Comparison of ENCODE assay signal across 8 cellular contexts in the genomic region with DNA sequence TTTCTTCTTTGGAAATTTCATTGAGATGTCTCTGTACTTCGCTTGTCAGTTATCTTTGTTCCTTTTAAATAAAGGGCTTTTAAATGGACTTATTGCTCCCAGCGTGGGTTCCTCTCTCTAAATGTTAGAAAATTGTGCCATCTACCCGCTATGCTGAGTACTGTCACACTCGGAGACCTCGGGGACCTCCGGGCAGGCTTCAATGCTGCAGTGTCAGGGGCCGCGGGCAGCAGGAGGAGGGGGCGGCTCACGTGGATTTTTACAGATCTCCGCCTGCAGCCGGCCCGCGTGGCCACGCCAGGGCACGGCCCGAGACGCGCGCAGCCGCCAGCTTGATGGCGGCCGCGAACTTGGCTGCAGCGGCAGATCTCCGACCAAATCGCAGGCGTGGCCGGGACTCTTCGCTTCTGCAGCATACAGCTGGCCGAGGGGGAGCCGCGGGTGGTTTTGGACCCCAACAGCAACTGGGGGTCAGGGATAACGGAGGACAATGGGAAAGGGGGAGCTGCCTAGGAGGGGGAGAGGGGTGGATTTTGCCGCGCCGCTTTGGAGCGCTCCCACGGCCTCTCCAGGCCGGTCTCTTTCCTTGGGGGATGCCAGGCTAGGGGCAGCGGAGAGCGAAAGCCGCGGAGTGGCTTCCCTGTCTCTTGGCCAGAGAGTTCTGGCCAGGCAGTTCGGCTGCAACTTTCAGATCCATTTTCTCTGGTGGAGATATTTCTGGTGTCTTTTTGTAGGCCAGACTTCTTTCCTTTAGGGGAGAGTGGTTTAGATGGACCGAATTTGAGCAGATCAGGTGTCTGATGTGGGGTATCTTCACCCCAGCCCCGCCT. TPM values are rescaled to one million over a fixed set of nuclear protein-coding genes. Genes with fewer than 3 reads are reported as not detected.
DNase-seq lines count a peak whose midpoint lies in the region; ATAC-seq and TF ChIP-seq lines count a peak whose summit lies in the region.

No MANE protein-coding gene starts in this region.

- peak; percentile 66 for TF ChIP-seq CTCF in Calu3 (IDR thresholded peaks at IDR 0.05; ENCODE audit: unreplicated experiment)
- peak; percentile 79 for TF ChIP-seq CTCF in left ventricle myocardium inferior (IDR thresholded peaks at IDR 0.05; ENCODE audit: borderline replicate concordance)
- no peak for TF ChIP-seq CTCF in CD8-positive, alpha-beta T cell (IDR thresholded peaks at IDR 0.05)

- H3K9me3 ChIP-seq in left ventricle myocardium inferior (replicated peaks): no peaks in the 10 kb centered on the region
- H3K9me3 ChIP-seq in CD8-positive, alpha-beta T cell (ENCODE audit: low read length): no peaks in the 10 kb centered on the region

- no peak overlapping the region for H3K4me3 Mint-ChIP-seq in Calu3 (ENCODE audit: low read depth, unreplicated experiment)
- H3K4me3 Mint-ChIP-seq in activated CD8-positive, alpha-beta T cell treated with anti-CD3 and anti-CD28 coated beads, Interleukin-2, amount 10 ng/mL, durations not matched to agents 7 days and 5 days: no peak overlapping the region
- H3K4me3 Mint-ChIP-seq in CD8-positive, alpha-beta T cell: no peak overlapping the region

- peak overlapping the region; percentile 88 for H3K4me3 ChIP-seq in left ventricle myocardium inferior
- H3K4me3 ChIP-seq in CD8-positive, alpha-beta T cell (ENCODE audit: low read depth, low read length): no peak overlapping the region

- no peaks in the 10 kb centered on the region for H3K36me3 ChIP-seq in left ventricle myocardium inferior
- no peaks in the 10 kb centered on the region for H3K36me3 ChIP-seq in CD8-positive, alpha-beta T cell (ENCODE audit: insufficient read depth, low read length)

- peaks cover 98% of the 10 kb centered on the region for H3K36me3 Mint-ChIP-seq in Calu3 (ENCODE audit: insufficient read depth, unreplicated experiment)
- H3K36me3 Mint-ChIP-seq in activated CD8-positive, alpha-beta T cell treated with anti-CD3 and anti-CD28 coated beads, Interleukin-2, amount 10 ng/mL, durations not matched to agents 7 days and 5 days (ENCODE audit: low read depth): peaks cover 9% of the 10 kb centered on the region
- no peaks in the 10 kb centered on the region for H3K36me3 Mint-ChIP-seq in CD8-positive, alpha-beta T cell

- H3K4me1 Mint-ChIP-seq in Calu3 (ENCODE audit: low read depth, unreplicated experiment): peaks cover 70% of the 10 kb centered on the region
- no peaks in the 10 kb centered on the region for H3K4me1 Mint-ChIP-seq in activated CD8-positive, alpha-beta T cell treated with anti-CD3 and anti-CD28 coated beads, Interleukin-2, amount 10 ng/mL, durations not matched to agents 7 days and 5 days (ENCODE audit: low read depth)
- H3K4me1 Mint-ChIP-seq in CD8-positive, alpha-beta T cell (ENCODE audit: low read depth): peaks cover 3% of the 10 kb centered on the region

- H3K27me3 Mint-ChIP-seq in Calu3 (ENCODE audit: unreplicated experiment): no peaks in the 10 kb centered on the region
- H3K27me3 Mint-ChIP-seq in activated CD8-positive, alpha-beta T cell treated with anti-CD3 and anti-CD28 coated beads, Interleukin-2, amount 10 ng/mL, durations not matched to agents 7 days and 5 days (ENCODE audit: low read depth): peaks cover 90% of the 10 kb centered on the region
- peaks cover 83% of the 10 kb centered on the region for H3K27me3 Mint-ChIP-seq in CD8-positive, alpha-beta T cell (ENCODE audit: low read depth)

- H3K27ac ChIP-seq in left ventricle myocardium inferior (replicated peaks): peak overlapping the region; percentile 96
- H3K27ac ChIP-seq in CD8-positive, alpha-beta T cell (ENCODE audit: low read depth, low read length): no peak overlapping the region

- POLR2A ChIA-PET in activated CD8-positive, alpha-beta T cell treated with anti-CD3 and anti-CD28 coated beads, Interleukin-2, amount 10 ng/mL, durations not matched to agents 7 days and 5 days (lab: Charles Lee): no interaction called here
- POLR2A ChIA-PET in CD8-positive, alpha-beta T cell (lab: Charles Lee): no interaction called here

- H3K9me3 Mint-ChIP-seq in Calu3 (ENCODE audit: low read depth, unreplicated experiment): no peaks in the 10 kb centered on the region
- H3K9me3 Mint-ChIP-seq in activated CD8-positive, alpha-beta T cell treated with anti-CD3 and anti-CD28 coated beads, Interleukin-2, amount 10 ng/mL, durations not matched to agents 7 days and 5 days (ENCODE audit: insufficient read depth): no peaks in the 10 kb centered on the region
- no peaks in the 10 kb centered on the region for H3K9me3 Mint-ChIP-seq in CD8-positive, alpha-beta T cell

- DNase-seq in Calu3 (peak; percentile 80), NCI-H1048 (lab: John Stamatoyannopoulos, UW) (peak; percentile 33), left ventricle myocardium inferior (peak; percentile 77), putamen (ENCODE audit: low spot score) (peak; percentile 64), NCI-H146 (lab: John Stamatoyannopoulos, UW) (no peak)
- DNase-seq in activated CD8-positive, alpha-beta T cell treated with anti-CD3 and anti-CD28 coated beads, Interleukin-2, amount 10 ng/mL, durations not matched to agents 7 days and 5 days: peak; percentile 29
- no peak for DNase-seq in CD8-positive, alpha-beta T cell

- peak; percentile 81 for ATAC-seq in GM21723 (IDR thresholded peaks at IDR 0.05; ENCODE audit: unreplicated experiment)
- no peak for ATAC-seq in activated CD8-positive, alpha-beta T cell treated with anti-CD3 and anti-CD28 coated beads, Interleukin-2, amount 10 ng/mL, durations not matched to agents 7 days and 5 days
- ATAC-seq in CD8-positive, alpha-beta T cell: no peak

- intact Hi-C loops in Calu3 (cut with micrococcal nuclease; ENCODE audit: unreplicated experiment) (loop anchor here (2.0 to 5.0 kb wide), 3 partner anchors 19 to 1087 kb away; no protein-coding TSS in a partner anchor), left ventricle myocardium inferior (cut with micrococcal nuclease) (loop anchor here (10.0 kb wide), 1 partner anchor 1081 kb away; no protein-coding TSS in a partner anchor)
- intact Hi-C loops in CD8-positive, alpha-beta T cell (cut with DNase I, micrococcal nuclease): loop anchor here in 1 of 2 experiments (5.0 kb wide), 1 partner anchor 1083 kb away; no protein-coding TSS in a partner anchor

- CTCF ChIA-PET in Calu3 (lab: Charles Lee): interaction anchor here (0.5 to 9.8 kb wide), 8 partner anchors 9 to 1413 kb away, joined by 4 to 121 read pairs (median 4); partner anchors contain the start of gene NR2F2
- CTCF ChIA-PET in activated CD8-positive, alpha-beta T cell treated with anti-CD3 and anti-CD28 coated beads, Interleukin-2, amount 10 ng/mL, durations not matched to agents 7 days and 5 days (lab: Charles Lee): interaction anchor here (1.9 kb wide), 1 partner anchor 18 kb away, joined by 9 read pairs; no protein-coding TSS in a partner anchor
- CTCF ChIA-PET in CD8-positive, alpha-beta T cell (lab: Charles Lee): no interaction called here

- H3K27me3 ChIP-seq in left ventricle myocardium inferior (ENCODE audit: low read depth): peaks cover 82% of the 10 kb centered on the region
- peaks cover 46% of the 10 kb centered on the region for H3K27me3 ChIP-seq in CD8-positive, alpha-beta T cell (ENCODE audit: insufficient read depth, low read length)

- no TSS peak for BruUV-seq in Calu3 (replicated peaks; lab: Mats Ljungman, UMichigan)

- H3K4me1 ChIP-seq in left ventricle myocardium inferior: peaks cover 75% of the 10 kb centered on the region
- no peaks in the 10 kb centered on the region for H3K4me1 ChIP-seq in CD8-positive, alpha-beta T cell (ENCODE audit: insufficient read depth, low read length)

- no peak overlapping the region for H3K27ac Mint-ChIP-seq in Calu3 (ENCODE audit: unreplicated experiment)
- no peak overlapping the region for H3K27ac Mint-ChIP-seq in activated CD8-positive, alpha-beta T cell treated with anti-CD3 and anti-CD28 coated beads, Interleukin-2, amount 10 ng/mL, durations not matched to agents 7 days and 5 days
- no peak overlapping the region for H3K27ac Mint-ChIP-seq in CD8-positive, alpha-beta T cell

RNA-seq across cellular contexts. Expression of gene NR2F2, which starts 15.3 kb away (rescaled TPM):
- total RNA-seq in Calu3 (2022) (158 and 167 TPM in 2 replicates), left ventricle myocardium inferior (12.8 TPM)
- not detected for total RNA-seq in activated CD8-positive, alpha-beta T cell treated with anti-CD3 and anti-CD28 coated beads, Interleukin-2, amount 10 ng/mL, durations not matched to agents 7 days and 5 days
- total RNA-seq in CD8-positive, alpha-beta T cell: not detected

Comparison
In these comparisons a context has a peak if more than half of its experiments do, and no peak if none do; other contexts are left out.
1. DNase-seq: peak in Calu3 (single experiment), NCI-H1048 (single experiment), activated CD8-positive, alpha-beta T cell treated with anti-CD3 and anti-CD28 coated beads, Interleukin-2, amount 10 ng/mL, durations not matched to agents 7 days and 5 days (single experiment), left ventricle myocardium inferior (single experiment) and putamen (single experiment); none in NCI-H146 (single experiment) and CD8-positive, alpha-beta T cell (0 of 7).
2. RNA of gene NR2F2, which starts 15.3 kb away (total RNA-seq): 158 to 167 TPM in Calu3 and 12.8 TPM in left ventricle myocardium inferior (single experiment); not detected in CD8-positive, alpha-beta T cell and not detected in activated CD8-positive, alpha-beta T cell treated with anti-CD3 and anti-CD28 coated beads, Interleukin-2, amount 10 ng/mL, durations not matched to agents 7 days and 5 days; every median in the first group is over 10 times any median in the second.